Comparison of ENCODE assay signal across 1 cellular context in the genomic region with DNA sequence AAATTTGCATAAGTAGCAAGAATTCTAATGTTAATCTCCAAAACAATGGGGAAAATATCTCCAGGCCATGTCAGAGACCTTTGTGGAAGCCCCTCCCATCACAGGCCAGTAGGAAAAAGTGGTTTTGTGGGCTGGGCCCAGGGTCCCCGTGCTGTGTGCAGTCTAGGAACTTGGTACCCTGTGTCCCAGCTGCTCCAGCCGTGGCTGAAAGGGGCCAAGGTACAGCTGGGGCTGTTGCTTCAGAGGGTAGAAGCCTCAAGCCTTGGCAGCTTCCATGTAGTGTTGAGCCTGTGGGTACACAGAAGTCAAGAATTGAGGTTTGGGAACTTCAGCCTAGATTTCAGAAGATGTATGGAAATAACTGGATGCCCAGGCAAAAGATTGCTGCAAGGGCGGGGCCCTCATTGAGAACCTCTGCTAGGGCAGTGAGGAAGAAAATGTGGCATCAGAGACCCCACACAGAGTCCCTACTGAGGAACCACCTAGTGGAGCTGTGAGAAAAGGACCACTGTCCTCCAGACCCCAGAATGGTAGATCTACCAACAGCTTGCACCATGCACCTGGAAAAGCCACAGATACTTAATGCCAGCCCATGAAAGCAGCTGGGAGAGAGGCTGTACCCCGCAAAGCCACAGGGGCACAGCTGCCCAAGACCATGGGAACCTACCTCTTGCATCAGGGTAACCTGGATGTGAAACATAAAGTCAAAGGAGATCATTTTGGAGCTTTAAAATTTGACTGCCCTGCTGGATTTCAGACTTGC. TPM values are rescaled to one million over a fixed set of nuclear protein-coding genes. Genes with fewer than 3 reads are reported as not detected.
"Had no signal": no experiment of that assay in that cellular context is flagged by ENCODE, and none has a peak within 500 bp of the region (broad histone marks: within the 10 kb centered on the region; RNA-seq: fewer than 3 reads in every experiment).

No MANE protein-coding gene starts in this region.

RNA-seq across cellular contexts. Expression of a gene that starts 51.0 kb away (rescaled TPM):
- total RNA-seq: left colon had no signal
